ENCODE assay signal across 28 cellular contexts in genomic region chr6:146209942-146210341, GRCh38.
"Had no signal": no experiment of that assay in that cellular context is flagged by ENCODE, and none has a peak within 500 bp of the region (broad histone marks: within the 10 kb centered on the region; RNA-seq: fewer than 3 reads in every experiment).

No MANE protein-coding gene starts in this region.

- ATAC-seq: activated CD4-positive, alpha-beta T cell treated with anti-CD3 and anti-CD28 coated beads for 36 hours; activated CD8-positive, alpha-beta T cell treated with anti-CD3 and anti-CD28 coated beads, Interleukin-2, amount 10 ng/mL, durations not matched to agents 7 days and 5 days; activated naive CD4-positive, alpha-beta T cell treated with anti-CD3 and anti-CD28 coated beads, Interleukin-2, amount 50 U/mL, for 72 hours; activated T-cell treated with anti-CD3 and anti-CD28 coated beads, Interleukin-2, amount 50 U/mL, for 72 hours; effector memory CD8-positive, alpha-beta T cell; foreskin keratinocyte; gastrocnemius medialis; heart left ventricle had no signal

- H3K9me3 ChIP-seq: ascending aorta, breast epithelium, esophagus muscularis mucosa, gastrocnemius medialis, heart left ventricle had no signal

- H3K27ac ChIP-seq: ascending aorta, breast epithelium, cardiac muscle cell, coronary artery, esophagus muscularis mucosa, foreskin keratinocyte, gastrocnemius medialis, heart left ventricle had no signal

- H3K4me3 ChIP-seq: ascending aorta, breast epithelium, cardiac muscle cell, coronary artery, esophagus muscularis mucosa, gastrocnemius medialis, heart left ventricle had no signal

- DNase-seq: activated CD4-positive, alpha-beta memory T cell treated with anti-CD3 and anti-CD28 coated beads for 36 hours; activated CD4-positive, alpha-beta T cell treated with anti-CD3 and anti-CD28 coated beads for 36 hours; activated CD4-positive, alpha-beta T cell treated with anti-CD3 and anti-CD28 coated beads, Interleukin-2, amount 10 ng/mL, durations not matched to agents 24 days and 14 days; activated CD4-positive, CD25-positive, alpha-beta regulatory T cell; activated CD4-positive, CD25-positive, alpha-beta regulatory T cell treated with anti-CD3 and anti-CD28 coated beads, Interleukin-2, amount 50 U/mL, for 72 hours; activated CD8-positive, alpha-beta memory T cell treated with anti-CD3 and anti-CD28 coated beads, Interleukin-2, amount 50 U/mL, for 48 hours; activated CD8-positive, alpha-beta T cell treated with anti-CD3 and anti-CD28 coated beads, Interleukin-2, amount 10 ng/mL, durations not matched to agents 7 days and 5 days; activated gamma-delta T cell; activated naive CD4-positive, alpha-beta T cell; activated naive CD4-positive, alpha-beta T cell treated with anti-CD3 and anti-CD28 coated beads, Interleukin-2, amount 10 ng/mL, durations not matched to agents 7 days and 5 days; activated naive CD8-positive, alpha-beta T cell treated with anti-CD3 and anti-CD28 coated beads, Interleukin-2, amount 10 ng/mL, durations not matched to agents 7 days and 5 days; activated T-cell treated with anti-CD3 and anti-CD28 coated beads for 4 hours; activated T-cell treated with anti-CD3 and anti-CD28 coated beads, Interleukin-2, amount 50 U/mL, for 24 hours; activated T-cell treated with anti-CD3 and anti-CD28 coated beads, Interleukin-2, amount 50 U/mL, for 72 hours; effector CD4-positive, alpha-beta T cell; effector memory CD8-positive, alpha-beta T cell; erythroblast; foreskin keratinocyte; gastrocnemius medialis; glutamatergic neuron; heart left ventricle; T-helper 2 cell had no signal

- H3K4me1 ChIP-seq: ascending aorta, breast epithelium, esophagus muscularis mucosa, foreskin keratinocyte, gastrocnemius medialis had no signal

- H3K36me3 ChIP-seq: ascending aorta, breast epithelium, cardiac muscle cell, esophagus muscularis mucosa, gastrocnemius medialis, heart left ventricle had no signal

- H3K27me3 ChIP-seq: ascending aorta, breast epithelium, cardiac muscle cell, esophagus muscularis mucosa, foreskin keratinocyte, gastrocnemius medialis, heart left ventricle had no signal
